ENCODE assay signal across 1 cellular context in genomic region chr15:101293122-101293521, GRCh38.
TF ChIP-seq lines count a peak whose summit lies in the region.

No MANE protein-coding gene starts in this region.

TF ChIP-seq in HEK293, 187 proteins besides CTCF, POLR2A, EP300 and RAD21 (continued from another document):
- TF ChIP-seq PBX3 (CRISPR knock-in tag; IDR thresholded peaks at IDR 0.05) (no peak), ZNF266 (tag by site-specific recombination; IDR thresholded peaks at IDR 0.05; ENCODE audit: low read depth) (no peak), ZNF837 (tag by site-specific recombination; IDR thresholded peaks at IDR 0.05) (no peak), ZNF530 (tag by site-specific recombination; IDR thresholded peaks at IDR 0.05; ENCODE audit: low read depth) (no peak), ZNF558 (tag by site-specific recombination; IDR thresholded peaks at IDR 0.05) (no peak), ZFP41 (tag by site-specific recombination; IDR thresholded peaks at IDR 0.05; ENCODE audit: borderline replicate concordance) (no peak), ZNF501 (tag by site-specific recombination; IDR thresholded peaks at IDR 0.05) (no peak), ZNF76 (tag by site-specific recombination; IDR thresholded peaks at IDR 0.05; ENCODE audit: borderline replicate concordance, low read depth) (no peak)
